25 cellular contexts compared by ENCODE assay signal in the genomic region with DNA sequence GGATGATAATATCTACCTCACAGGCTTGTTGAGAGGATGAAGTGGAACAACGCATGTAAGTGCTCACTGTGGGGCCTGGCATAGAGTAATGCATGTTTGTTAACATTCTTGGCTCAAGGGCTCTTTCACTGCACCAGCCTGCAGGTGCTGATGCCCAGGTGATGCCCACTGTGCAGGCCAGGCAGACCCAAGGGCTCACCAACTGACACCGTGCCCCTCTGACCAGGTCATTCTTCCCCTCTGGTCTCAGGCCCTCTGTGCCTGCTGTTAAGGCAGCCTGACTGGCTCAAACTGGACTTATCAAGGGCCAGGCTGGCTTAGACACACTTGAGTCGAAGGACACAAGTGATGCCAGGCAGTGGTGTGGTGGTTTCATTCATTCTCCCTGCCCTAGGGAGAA.
DNase-seq lines count a peak whose midpoint lies in the region; FAIRE-seq and TF ChIP-seq lines count a peak whose summit lies in the region.
"Had no signal": no experiment of that assay in that cellular context is flagged by ENCODE, and none has a peak within 500 bp of the region (broad histone marks: within the 10 kb centered on the region; RNA-seq: fewer than 3 reads in every experiment).

No MANE protein-coding gene starts in this region.

- H3K36me3 Mint-ChIP-seq in endodermal cell (ENCODE audit: low read depth) = no peaks in the 10 kb centered on the region
- H3K36me3 Mint-ChIP-seq: CD14-positive monocyte; CD8-positive, alpha-beta memory T cell had no signal

- H3K4me1 Mint-ChIP-seq in endodermal cell = peaks cover 2% of the 10 kb centered on the region
- H3K4me1 Mint-ChIP-seq: CD14-positive monocyte; CD8-positive, alpha-beta memory T cell had no signal

- TF ChIP-seq CTCF in bronchial epithelial cell (IDR thresholded peaks at IDR 0.05; ENCODE audit: insufficient read depth, low read length, severe bottlenecking) (no peak), endodermal cell (conservative IDR thresholded peaks at IDR 0.05) (no peak)

- peak; percentile 55 for FAIRE-seq in bronchial epithelial cell (lab: Jason Lieb, UNC)
- FAIRE-seq: A549, D721Med, G401.6, GM12892, H54 had no signal

- no peak overlapping the region for H3K27ac ChIP-seq in endodermal cell (ENCODE audit: low read depth, low read length)
- H3K27ac ChIP-seq: A549; BLaER1 treated with 17β-estradiol and CSF1 and Interleukin-3, amounts not matched to agents 10 nM and 100 nM had no signal

- no peaks in the 10 kb centered on the region for H3K27me3 ChIP-seq in bronchial epithelial cell (ENCODE audit: control insufficient read depth, insufficient read depth, low read length)
- H3K27me3 ChIP-seq in endodermal cell (ENCODE audit: control insufficient read depth, insufficient read depth, low read length, poor library complexity, severe bottlenecking) = no peaks in the 10 kb centered on the region
- H3K27me3 ChIP-seq: BE2C had no signal

- H3K4me3 ChIP-seq in bronchial epithelial cell (ENCODE audit: low read depth, low read length) = no peak overlapping the region
- no peak overlapping the region for H3K4me3 ChIP-seq in endodermal cell (ENCODE audit: low read length)
- H3K4me3 ChIP-seq: A549; BLaER1 treated with 17β-estradiol and CSF1 and Interleukin-3, amounts not matched to agents 10 nM and 100 nM; HAP-1 had no signal

- intact Hi-C loops in posterior vena cava (cut with DNase I) = no loop called here

- peaks cover 58% of the 10 kb centered on the region for H3K9me3 Mint-ChIP-seq in endodermal cell
- H3K9me3 Mint-ChIP-seq: CD4-positive, alpha-beta T cell; CD8-positive, alpha-beta memory T cell; HFFc6 had no signal

- no peaks in the 10 kb centered on the region for H3K27me3 Mint-ChIP-seq in endodermal cell (ENCODE audit: insufficient read depth)
- H3K27me3 Mint-ChIP-seq: CD4-positive, alpha-beta T cell had no signal

- H3K36me3 ChIP-seq in bronchial epithelial cell (ENCODE audit: control insufficient read depth, insufficient read depth, low read length) (no peaks in the 10 kb centered on the region), endodermal cell (ENCODE audit: control insufficient read depth, insufficient read depth, low read length) (no peaks in the 10 kb centered on the region)
- H3K36me3 ChIP-seq: BE2C; BLaER1 treated with 17β-estradiol and CSF1 and Interleukin-3, amounts not matched to agents 10 nM and 100 nM; HAP-1 had no signal

- 98 to 100% methylated on average over 1 to 3 of the region's 3 CpGs for WGBS in endodermal cell (ENCODE audit: insufficient coverage in 1 of 2, insufficient read length in 1 of 2), 2 experiments

- H3K4me3 Mint-ChIP-seq in endodermal cell = no peak overlapping the region
- H3K4me3 Mint-ChIP-seq: CD14-positive monocyte; CD4-positive, alpha-beta T cell; CD8-positive, alpha-beta memory T cell; HFFc6 had no signal

- H3K4me1 ChIP-seq in endodermal cell (ENCODE audit: control insufficient read depth, insufficient read depth, low read length) = peaks cover 5% of the 10 kb centered on the region
- H3K4me1 ChIP-seq: HAP-1 had no signal

- peak; percentile 4 for DNase-seq in NCI-H2029 treated with DMSO at 0.1 percent for 48 hours (lab: John Stamatoyannopoulos, UW)
- DNase-seq in NCI-H2029 (lab: John Stamatoyannopoulos, UW) = no peak
- DNase-seq in bronchial epithelial cell (ENCODE audit: low read depth) = no peak
- peak; percentile 41 for DNase-seq in mesenteric fat pad (ENCODE audit: low spot score)
- peak; percentile 61 for DNase-seq in posterior vena cava (ENCODE audit: low spot score)
- no peak for DNase-seq in NK-92 (lab: John Stamatoyannopoulos, UW; ENCODE audit: unreplicated experiment)
- no peak for DNase-seq in endodermal cell
- DNase-seq: 8988T; ACHN; AML-193; BE2C; CD4-positive, alpha-beta T cell; CD8-positive, alpha-beta memory T cell; DMS 273 treated with DMSO at 0.1 percent for 48 hours; DND-41; GOT3; HFFc6 had no signal

- H3K9me3 ChIP-seq in endodermal cell (ENCODE audit: control insufficient read depth, low read length) = no peaks in the 10 kb centered on the region
- H3K9me3 ChIP-seq: A549; BE2C; BLaER1 treated with 17β-estradiol and CSF1 and Interleukin-3, amounts not matched to agents 10 nM and 100 nM; HAP-1 had no signal

- H3K27ac Mint-ChIP-seq in endodermal cell = no peak overlapping the region
- H3K27ac Mint-ChIP-seq: CD4-positive, alpha-beta T cell; CD8-positive, alpha-beta memory T cell; HFFc6 had no signal

- H3K9ac ChIP-seq in endodermal cell (ENCODE audit: extremely low read depth, low read length, poor library complexity, severe bottlenecking) = no peak overlapping the region
- H3K9ac ChIP-seq: BLaER1 treated with 17β-estradiol and CSF1 and Interleukin-3, amounts not matched to agents 10 nM and 100 nM had no signal

Comparison
In these comparisons a context has a peak if more than half of its experiments do, and no peak if none do; other contexts are left out.
1. DNase-seq: peak in NCI-H2029 treated with DMSO at 0.1 percent for 48 hours (single experiment), mesenteric fat pad (single experiment) and posterior vena cava (single experiment); none in NCI-H2029 (single experiment), bronchial epithelial cell (single experiment), NK-92 (single experiment) and endodermal cell (single experiment).